In genomic region chr2:118738524-118739308, GRCh38 we compare ENCODE assay signal across 11 cellular contexts.
DNase-seq lines count a peak whose midpoint lies in the region; ATAC-seq lines count a peak whose summit lies in the region.
"Had no signal": no experiment of that assay in that cellular context is flagged by ENCODE, and none has a peak within 500 bp of the region (broad histone marks: within the 10 kb centered on the region; RNA-seq: fewer than 3 reads in every experiment).

No MANE protein-coding gene starts in this region.

- no peaks in the 10 kb centered on the region for H3K9me3 ChIP-seq in SJSA1 (replicated peaks)

- H3K36me3 ChIP-seq in SJSA1 = no peaks in the 10 kb centered on the region

- no peaks in the 10 kb centered on the region for H3K27me3 ChIP-seq in SJSA1 (replicated peaks)

- no peak for ATAC-seq in HG02588 (IDR thresholded peaks at IDR 0.05; ENCODE audit: unreplicated experiment)
- no peak for ATAC-seq in HG03520 (IDR thresholded peaks at IDR 0.05; ENCODE audit: unreplicated experiment)
- ATAC-seq: naive thymus-derived CD8-positive, alpha-beta T cell had no signal

- DNase-seq in ELR (ENCODE audit: low read depth) (peak; percentile 95), SJSA1 (ENCODE audit: low read depth in 1 of 2, low spot score in 2 of 2) (peak; percentile 57 to 78), fibroblast of the conjunctiva (ENCODE audit: low read depth) (peak; percentile 94), renal cortical epithelial cell (ENCODE audit: low read depth) (peak; percentile 85), NCI-H345 (lab: John Stamatoyannopoulos, UW) (no peak)
- DNase-seq in activated CD8-positive, alpha-beta memory T cell treated with anti-CD3 and anti-CD28 coated beads, Interleukin-2, amount 50 U/mL, for 4 hours = no peak
- DNase-seq: central memory CD4-positive, alpha-beta T cell; naive thymus-derived CD8-positive, alpha-beta T cell; NCI-H1105 treated with DMSO at 0.1 percent for 48 hours had no signal

- H3K4me1 ChIP-seq in SJSA1 (replicated peaks) = peaks cover 9% of the 10 kb centered on the region

- no peak overlapping the region for H3K4me3 ChIP-seq in SJSA1

- peak overlapping the region; percentile 61 for H3K27ac ChIP-seq in SJSA1

Comparison
In these comparisons a context has a peak if more than half of its experiments do, and no peak if none do; other contexts are left out.
1. DNase-seq: peak in ELR (single experiment), SJSA1 (2 of 2), fibroblast of the conjunctiva (single experiment) and renal cortical epithelial cell (single experiment); none in NCI-H345 (single experiment) and activated CD8-positive, alpha-beta memory T cell treated with anti-CD3 and anti-CD28 coated beads, Interleukin-2, amount 50 U/mL, for 4 hours (single experiment).